In genomic region chr1:30607723-30608122, GRCh38 we compare ENCODE assay signal across 30 cellular contexts.
"Had no signal": no experiment of that assay in that cellular context is flagged by ENCODE, and none has a peak within 500 bp of the region (broad histone marks: within the 10 kb centered on the region; RNA-seq: fewer than 3 reads in every experiment).

No MANE protein-coding gene starts in this region.

- H3K27ac Mint-ChIP-seq: activated CD4-positive, alpha-beta memory T cell treated with anti-CD3 and anti-CD28 coated beads for 36 hours; activated CD4-positive, alpha-beta T cell treated with anti-CD3 and anti-CD28 coated beads for 36 hours; activated CD4-positive, alpha-beta T cell treated with anti-CD3 and anti-CD28 coated beads, Interleukin-2, amount 10 ng/mL, durations not matched to agents 24 days and 14 days; activated CD8-positive, alpha-beta memory T cell treated with anti-CD3 and anti-CD28 coated beads, Interleukin-2, amount 10 ng/mL, durations not matched to agents 7 days and 5 days; activated CD8-positive, alpha-beta T cell treated with anti-CD3 and anti-CD28 coated beads, Interleukin-2, amount 10 ng/mL, durations not matched to agents 7 days and 5 days; activated naive CD4-positive, alpha-beta T cell treated with anti-CD3 and anti-CD28 coated beads for 36 hours; activated naive CD8-positive, alpha-beta T cell treated with anti-CD3 and anti-CD28 coated beads for 36 hours; activated naive CD8-positive, alpha-beta T cell treated with anti-CD3 and anti-CD28 coated beads, Interleukin-2, amount 50 U/mL, for 24 hours; activated T-helper 1 cell treated with anti-CD3 and anti-CD28 coated beads, Interleukin-12 subunit alpha, Interleukin-12 subunit beta, Interleukin-2, Interleukin-4 antibody, amounts not matched to agents 30 ng/mL and 10 ng/mL and 1 ng/mL, durations not matched to agents 14 hours and 24 hours and 36 hours; activated T-helper 2 cell treated with anti-CD3 and anti-CD28 coated beads, Interferon-gamma antibody, Interleukin-2, Interleukin-4, amounts not matched to agents 10 μg/mL and 5 μg/mL and 100 μg/mL, durations not matched to agents 14 hours and 24 hours and 36 hours; effector memory CD8-positive, alpha-beta T cell had no signal

- H3K4me1 ChIP-seq: adrenal gland, body of pancreas, gastrocnemius medialis had no signal

- H3K36me3 ChIP-seq: adrenal gland, cardiac muscle cell, gastrocnemius medialis had no signal

- H3K36me3 Mint-ChIP-seq: activated CD4-positive, alpha-beta memory T cell treated with anti-CD3 and anti-CD28 coated beads for 36 hours; activated CD8-positive, alpha-beta memory T cell treated with anti-CD3 and anti-CD28 coated beads, Interleukin-2, amount 10 ng/mL, durations not matched to agents 7 days and 5 days; activated naive CD4-positive, alpha-beta T cell treated with anti-CD3 and anti-CD28 coated beads, Interleukin-2, amount 50 U/mL, for 24 hours; activated naive CD8-positive, alpha-beta T cell treated with anti-CD3 and anti-CD28 coated beads for 36 hours had no signal

- DNase-seq: activated CD4-positive, alpha-beta memory T cell treated with anti-CD3 and anti-CD28 coated beads for 36 hours; activated CD4-positive, alpha-beta T cell treated with anti-CD3 and anti-CD28 coated beads for 36 hours; activated CD4-positive, alpha-beta T cell treated with anti-CD3 and anti-CD28 coated beads, Interleukin-2, amount 10 ng/mL, durations not matched to agents 24 days and 14 days; activated CD4-positive, CD25-positive, alpha-beta regulatory T cell; activated CD4-positive, CD25-positive, alpha-beta regulatory T cell treated with anti-CD3 and anti-CD28 coated beads, Interleukin-2, amount 50 U/mL, for 72 hours; activated CD8-positive, alpha-beta memory T cell treated with anti-CD3 and anti-CD28 coated beads, Interleukin-2, amount 50 U/mL, for 4 hours; activated CD8-positive, alpha-beta T cell treated with anti-CD3 and anti-CD28 coated beads, Interleukin-2, amount 10 ng/mL, durations not matched to agents 7 days and 5 days; activated effector memory CD4-positive, alpha-beta T cell treated with anti-CD3 and anti-CD28 coated beads, Interleukin-2, amount 50 U/mL, for 16 hours; activated naive CD4-positive, alpha-beta T cell treated with anti-CD3 and anti-CD28 coated beads for 36 hours; activated naive CD8-positive, alpha-beta T cell treated with anti-CD3 and anti-CD28 coated beads for 36 hours; activated naive CD8-positive, alpha-beta T cell treated with anti-CD3 and anti-CD28 coated beads, Interleukin-2, amount 50 U/mL, for 24 hours; activated T-cell treated with anti-CD3 and anti-CD28 coated beads, Interleukin-2, amount 50 U/mL, for 1 hour; activated T-cell treated with anti-CD3 and anti-CD28 coated beads, Interleukin-2, amount 50 U/mL, for 48 hours; amygdala; aorta; body of pancreas; cortex of kidney; dermis blood vessel endothelial cell; effector CD4-positive, alpha-beta T cell; effector memory CD8-positive, alpha-beta T cell; foreskin fibroblast; gastrocnemius medialis; T-helper 2 cell had no signal

- H3K4me3 Mint-ChIP-seq: activated CD4-positive, alpha-beta memory T cell treated with anti-CD3 and anti-CD28 coated beads for 36 hours; activated CD4-positive, alpha-beta T cell treated with anti-CD3 and anti-CD28 coated beads for 36 hours; activated CD4-positive, alpha-beta T cell treated with anti-CD3 and anti-CD28 coated beads, Interleukin-2, amount 10 ng/mL, durations not matched to agents 24 days and 14 days; activated CD8-positive, alpha-beta memory T cell treated with anti-CD3 and anti-CD28 coated beads, Interleukin-2, amount 10 ng/mL, durations not matched to agents 7 days and 5 days; activated CD8-positive, alpha-beta T cell treated with anti-CD3 and anti-CD28 coated beads, Interleukin-2, amount 10 ng/mL, durations not matched to agents 7 days and 5 days; activated naive CD4-positive, alpha-beta T cell treated with anti-CD3 and anti-CD28 coated beads for 36 hours; activated naive CD4-positive, alpha-beta T cell treated with anti-CD3 and anti-CD28 coated beads, Interleukin-2, amount 50 U/mL, for 24 hours; activated naive CD8-positive, alpha-beta T cell treated with anti-CD3 and anti-CD28 coated beads for 36 hours; activated naive CD8-positive, alpha-beta T cell treated with anti-CD3 and anti-CD28 coated beads, Interleukin-2, amount 50 U/mL, for 24 hours; activated T-helper 1 cell treated with anti-CD3 and anti-CD28 coated beads, Interleukin-12 subunit alpha, Interleukin-12 subunit beta, Interleukin-2, Interleukin-4 antibody, amounts not matched to agents 30 ng/mL and 10 ng/mL and 1 ng/mL, durations not matched to agents 14 hours and 24 hours and 36 hours; central memory CD8-positive, alpha-beta T cell; effector memory CD8-positive, alpha-beta T cell had no signal

- H3K4me3 ChIP-seq: adrenal gland, body of pancreas, cardiac muscle cell, gastrocnemius medialis had no signal

- H3K4me1 Mint-ChIP-seq: activated CD4-positive, alpha-beta T cell treated with anti-CD3 and anti-CD28 coated beads for 36 hours; activated CD4-positive, alpha-beta T cell treated with anti-CD3 and anti-CD28 coated beads, Interleukin-2, amount 10 ng/mL, durations not matched to agents 24 days and 14 days; activated CD8-positive, alpha-beta memory T cell treated with anti-CD3 and anti-CD28 coated beads, Interleukin-2, amount 10 ng/mL, durations not matched to agents 7 days and 5 days; activated naive CD4-positive, alpha-beta T cell treated with anti-CD3 and anti-CD28 coated beads, Interleukin-2, amount 50 U/mL, for 24 hours; activated naive CD8-positive, alpha-beta T cell treated with anti-CD3 and anti-CD28 coated beads for 36 hours; activated naive CD8-positive, alpha-beta T cell treated with anti-CD3 and anti-CD28 coated beads, Interleukin-2, amount 50 U/mL, for 24 hours; central memory CD8-positive, alpha-beta T cell had no signal

- H3K27me3 ChIP-seq: adrenal gland, body of pancreas, cardiac muscle cell, gastrocnemius medialis had no signal

- H3K9me3 ChIP-seq: adrenal gland, body of pancreas, gastrocnemius medialis had no signal

- H3K9me3 Mint-ChIP-seq: activated CD4-positive, alpha-beta memory T cell treated with anti-CD3 and anti-CD28 coated beads for 36 hours; activated CD4-positive, alpha-beta T cell treated with anti-CD3 and anti-CD28 coated beads, Interleukin-2, amount 10 ng/mL, durations not matched to agents 24 days and 14 days; activated naive CD4-positive, alpha-beta T cell treated with anti-CD3 and anti-CD28 coated beads for 36 hours; activated naive CD4-positive, alpha-beta T cell treated with anti-CD3 and anti-CD28 coated beads, Interleukin-2, amount 50 U/mL, for 24 hours; activated naive CD8-positive, alpha-beta T cell treated with anti-CD3 and anti-CD28 coated beads for 36 hours; activated naive CD8-positive, alpha-beta T cell treated with anti-CD3 and anti-CD28 coated beads, Interleukin-2, amount 50 U/mL, for 24 hours; activated T-helper 1 cell treated with anti-CD3 and anti-CD28 coated beads, Interleukin-12 subunit alpha, Interleukin-12 subunit beta, Interleukin-2, Interleukin-4 antibody, amounts not matched to agents 30 ng/mL and 10 ng/mL and 1 ng/mL, durations not matched to agents 14 hours and 24 hours and 36 hours; activated T-helper 2 cell treated with anti-CD3 and anti-CD28 coated beads, Interferon-gamma antibody, Interleukin-2, Interleukin-4, amounts not matched to agents 10 μg/mL and 5 μg/mL and 100 μg/mL, durations not matched to agents 14 hours and 24 hours and 36 hours; central memory CD8-positive, alpha-beta T cell; effector memory CD8-positive, alpha-beta T cell had no signal

- H3K27ac ChIP-seq: adrenal gland, body of pancreas, cardiac muscle cell, gastrocnemius medialis had no signal
